In the genomic region with DNA sequence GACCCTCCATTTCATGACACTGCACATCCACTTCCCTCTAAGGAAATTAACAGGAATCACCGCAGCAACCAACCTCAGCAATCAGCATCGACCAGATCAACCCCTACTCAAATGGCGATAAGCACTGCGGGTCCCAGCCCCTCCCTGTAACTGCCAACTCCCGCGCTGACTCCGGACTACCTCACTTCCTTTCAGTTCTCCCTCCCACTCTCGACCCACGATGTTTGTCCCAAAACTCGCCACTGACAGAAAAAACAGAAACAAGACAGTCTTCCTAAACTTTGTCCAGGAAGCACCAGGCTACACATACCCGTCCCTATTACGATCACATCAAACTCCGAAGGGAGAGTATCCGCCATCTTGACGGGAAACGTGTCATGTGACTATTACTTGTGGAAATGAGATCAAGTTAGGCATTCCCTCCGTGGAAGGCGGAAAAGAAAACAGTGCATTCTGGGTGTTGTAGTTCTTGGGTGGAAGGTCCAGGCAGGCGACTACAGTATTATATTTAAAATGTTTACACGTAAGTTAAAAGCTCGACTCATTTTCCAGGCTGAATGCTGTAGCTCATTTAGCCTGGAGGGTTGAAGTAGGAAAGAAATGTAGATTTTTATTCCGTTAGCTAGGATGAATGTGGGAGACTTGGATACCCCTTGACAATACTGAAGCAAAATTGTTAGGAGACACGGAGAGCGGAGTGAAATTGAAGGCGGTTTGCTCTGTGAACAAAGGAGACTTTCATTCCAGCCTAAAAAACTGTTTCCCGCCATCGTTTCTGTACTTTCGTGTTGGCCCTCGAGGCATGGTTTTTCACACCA, we compare ENCODE assay signal across 7 cellular contexts.
A peak's percentile ranks its signal among the peaks of the same experiment; 100 is the strongest.
DNase-seq lines count a peak whose midpoint lies in the region; ATAC-seq and TF ChIP-seq lines count a peak whose summit lies in the region.

A gene with protein sequence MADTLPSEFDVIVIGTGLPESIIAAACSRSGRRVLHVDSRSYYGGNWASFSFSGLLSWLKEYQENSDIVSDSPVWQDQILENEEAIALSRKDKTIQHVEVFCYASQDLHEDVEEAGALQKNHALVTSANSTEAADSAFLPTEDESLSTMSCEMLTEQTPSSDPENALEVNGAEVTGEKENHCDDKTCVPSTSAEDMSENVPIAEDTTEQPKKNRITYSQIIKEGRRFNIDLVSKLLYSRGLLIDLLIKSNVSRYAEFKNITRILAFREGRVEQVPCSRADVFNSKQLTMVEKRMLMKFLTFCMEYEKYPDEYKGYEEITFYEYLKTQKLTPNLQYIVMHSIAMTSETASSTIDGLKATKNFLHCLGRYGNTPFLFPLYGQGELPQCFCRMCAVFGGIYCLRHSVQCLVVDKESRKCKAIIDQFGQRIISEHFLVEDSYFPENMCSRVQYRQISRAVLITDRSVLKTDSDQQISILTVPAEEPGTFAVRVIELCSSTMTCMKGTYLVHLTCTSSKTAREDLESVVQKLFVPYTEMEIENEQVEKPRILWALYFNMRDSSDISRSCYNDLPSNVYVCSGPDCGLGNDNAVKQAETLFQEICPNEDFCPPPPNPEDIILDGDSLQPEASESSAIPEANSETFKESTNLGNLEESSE (minus strand): TSS at position 385 of the 818 bp plus-strand sequence. CDS start 26 bp downstream, at position 359.

- DNase-seq in T-helper 9 cell (peak; percentile 29), choroid plexus epithelial cell (ENCODE audit: low read depth) (peak; percentile 89), left kidney (ENCODE audit: low read depth, low spot score) (peak; percentile 95), NCI-H2107 (lab: John Stamatoyannopoulos, UW) (no peak)
- peak; percentile 27 to 31 for DNase-seq in stimulated activated CD4-positive, alpha-beta T cell treated with anti-CD3 and anti-CD28 coated beads, Interleukin-2, amount 100 ng/mL, for 48 hours

- no peak for TF ChIP-seq CTCF in choroid plexus epithelial cell (conservative IDR thresholded peaks at IDR 0.05; ENCODE audit: low read depth, low read length)

- H3K4me3 ChIP-seq in choroid plexus epithelial cell (ENCODE audit: low read depth, low read length) = peak within 1 kb of the TSS; percentile 73

- ATAC-seq in GM18907 (IDR thresholded peaks at IDR 0.05; ENCODE audit: unreplicated experiment) (peak; percentile 100), HG03108 (IDR thresholded peaks at IDR 0.05; ENCODE audit: unreplicated experiment) (peak; percentile 98)
